Comparison of ENCODE assay signal across 1 cellular context in genomic region chr3:21017115-21017852, GRCh38.
TF ChIP-seq lines count a peak whose summit lies in the region.

No MANE protein-coding gene starts in this region.

TF ChIP-seq in K562, 482 proteins besides CTCF, POLR2A, EP300 and RAD21 (continued from another document):
- TF ChIP-seq CLOCK (CRISPR knock-in tag; IDR thresholded peaks at IDR 0.05; ENCODE audit: borderline replicate concordance) (no peak), POLR2G (IDR thresholded peaks at IDR 0.05; ENCODE audit: low read depth, low read length) (no peak), SNIP1 (IDR thresholded peaks at IDR 0.05; ENCODE audit: low read depth) (no peak), KLF16 (IDR thresholded peaks at IDR 0.05) (no peak), ZC3H11A (IDR thresholded peaks at IDR 0.05; ENCODE audit: low read depth, low read length) (no peak), RBBP5 (IDR thresholded peaks at IDR 0.05; ENCODE audit: borderline replicate concordance, insufficient read depth, low read length, poor library complexity, severe bottlenecking) (no peak), THRB (CRISPR knock-in tag; conservative IDR thresholded peaks at IDR 0.05) (no peak), MAFG (tag; conservative IDR thresholded peaks at IDR 0.05) (no peak)
- TF ChIP-seq, protein P1, sequence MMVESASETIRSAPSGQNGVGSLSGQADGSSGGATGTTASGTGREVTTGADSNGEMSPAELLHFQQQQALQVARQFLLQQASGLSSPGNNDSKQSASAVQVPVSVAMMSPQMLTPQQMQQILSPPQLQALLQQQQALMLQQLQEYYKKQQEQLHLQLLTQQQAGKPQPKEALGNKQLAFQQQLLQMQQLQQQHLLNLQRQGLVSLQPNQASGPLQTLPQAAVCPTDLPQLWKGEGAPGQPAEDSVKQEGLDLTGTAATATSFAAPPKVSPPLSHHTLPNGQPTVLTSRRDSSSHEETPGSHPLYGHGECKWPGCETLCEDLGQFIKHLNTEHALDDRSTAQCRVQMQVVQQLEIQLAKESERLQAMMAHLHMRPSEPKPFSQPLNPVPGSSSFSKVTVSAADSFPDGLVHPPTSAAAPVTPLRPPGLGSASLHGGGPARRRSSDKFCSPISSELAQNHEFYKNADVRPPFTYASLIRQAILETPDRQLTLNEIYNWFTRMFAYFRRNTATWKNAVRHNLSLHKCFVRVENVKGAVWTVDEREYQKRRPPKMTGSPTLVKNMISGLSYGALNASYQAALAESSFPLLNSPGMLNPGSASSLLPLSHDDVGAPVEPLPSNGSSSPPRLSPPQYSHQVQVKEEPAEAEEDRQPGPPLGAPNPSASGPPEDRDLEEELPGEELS (CRISPR knock-in tag; IDR thresholded peaks at IDR 0.05; ENCODE audit: borderline replicate concordance) = no peak
- TF ChIP-seq, protein P2, sequence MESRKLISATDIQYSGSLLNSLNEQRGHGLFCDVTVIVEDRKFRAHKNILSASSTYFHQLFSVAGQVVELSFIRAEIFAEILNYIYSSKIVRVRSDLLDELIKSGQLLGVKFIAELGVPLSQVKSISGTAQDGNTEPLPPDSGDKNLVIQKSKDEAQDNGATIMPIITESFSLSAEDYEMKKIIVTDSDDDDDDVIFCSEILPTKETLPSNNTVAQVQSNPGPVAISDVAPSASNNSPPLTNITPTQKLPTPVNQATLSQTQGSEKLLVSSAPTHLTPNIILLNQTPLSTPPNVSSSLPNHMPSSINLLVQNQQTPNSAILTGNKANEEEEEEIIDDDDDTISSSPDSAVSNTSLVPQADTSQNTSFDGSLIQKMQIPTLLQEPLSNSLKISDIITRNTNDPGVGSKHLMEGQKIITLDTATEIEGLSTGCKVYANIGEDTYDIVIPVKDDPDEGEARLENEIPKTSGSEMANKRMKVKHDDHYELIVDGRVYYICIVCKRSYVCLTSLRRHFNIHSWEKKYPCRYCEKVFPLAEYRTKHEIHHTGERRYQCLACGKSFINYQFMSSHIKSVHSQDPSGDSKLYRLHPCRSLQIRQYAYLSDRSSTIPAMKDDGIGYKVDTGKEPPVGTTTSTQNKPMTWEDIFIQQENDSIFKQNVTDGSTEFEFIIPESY (CRISPR knock-in tag; IDR thresholded peaks at IDR 0.05) = no peak
